Comparison of ENCODE assay signal across 8 cellular contexts in genomic region chr16:71540-72341, GRCh38. TPM values are rescaled to one million over a fixed set of nuclear protein-coding genes. Genes with fewer than 3 reads are reported as not detected.
DNase-seq lines count a peak whose midpoint lies in the region; ATAC-seq and TF ChIP-seq lines count a peak whose summit lies in the region.

No MANE protein-coding gene starts in this region.

- CTCF ChIA-PET in PC-9 (lab: Charles Lee): interaction anchor here (0.6 to 1.0 kb wide), 2 partner anchors 33 to 281 kb away, joined by 3 to 7 read pairs; no protein-coding TSS in a partner anchor

- TF ChIP-seq CTCF in PC-9 (conservative IDR thresholded peaks at IDR 0.05): 0 out of 2 replicates have a peak, but pooled peaks have one; percentile 5

- ATAC-seq in GM21423 (IDR thresholded peaks at IDR 0.05; ENCODE audit: unreplicated experiment) (no peak), HG02623 (IDR thresholded peaks at IDR 0.05; ENCODE audit: unreplicated experiment) (no peak)

- peaks cover 38% of the 10 kb centered on the region for H3K4me1 ChIP-seq in PC-9 (replicated peaks; ENCODE audit: insufficient read depth)
- peaks cover 50% of the 10 kb centered on the region for H3K4me1 ChIP-seq in mucosa of stomach (ENCODE audit: control insufficient read depth, insufficient read depth, low read length)

- POLR2A ChIA-PET in PC-9 (lab: Charles Lee; ENCODE audit: unreplicated experiment): no interaction called here

- H3K4me2 ChIP-seq in PC-9: peak overlapping the region; percentile 92

- BruUV-seq in PC-9 (replicated peaks; lab: Mats Ljungman, UMichigan): TSS peak; percentile 98

- in situ Hi-C loops in KBM-7 (cut with MboI; ENCODE audit: low pct_unique_long_range_greater_than_20kb, low sequenced_read_pairs): no loop called here

- intact Hi-C loops in PC-9 (cut with micrococcal nuclease; ENCODE audit: unreplicated experiment): no loop called here

- H3K79me2 ChIP-seq in PC-9 (ENCODE audit: low read depth): peaks cover 3% of the 10 kb centered on the region; the same call in 1 of the 2 replicates

- H4K20me1 ChIP-seq in PC-9 (ENCODE audit: insufficient read depth): no peaks in the 10 kb centered on the region; the same call in 1 of the 2 replicates

- peak overlapping the region; percentile 40 for H3K9ac ChIP-seq in mucosa of stomach (ENCODE audit: low read length)

- H3K36me3 ChIP-seq in PC-9 (ENCODE audit: low read depth) (no peaks in the 10 kb centered on the region), mucosa of stomach (ENCODE audit: control insufficient read depth, insufficient read depth, low read length) (no peaks in the 10 kb centered on the region)

- peak overlapping the region; percentile 70 for H2AFZ ChIP-seq in PC-9

- H3K4me3 ChIP-seq in PC-9 (peak overlapping the region; percentile 78), mucosa of stomach (ENCODE audit: low read length) (peak overlapping the region; percentile 10)

- peak; percentile 89 for DNase-seq in EL
- peak; percentile 86 to 90 for DNase-seq in PC-9
- DNase-seq in epidermal melanocyte (ENCODE audit: insufficient read length, low spot score): peak; percentile 91
- DNase-seq in KBM-7: no peak
- DNase-seq in SW480 (ENCODE audit: low spot score): no peak

- H3K27me3 ChIP-seq in PC-9 (ENCODE audit: insufficient read depth, low read depth): no peaks in the 10 kb centered on the region
- peaks cover 13% of the 10 kb centered on the region for H3K27me3 ChIP-seq in mucosa of stomach (ENCODE audit: control insufficient read depth, insufficient read depth, low read length)

- H3K9me3 ChIP-seq in PC-9 (ENCODE audit: insufficient read depth, low read depth) (no peaks in the 10 kb centered on the region), mucosa of stomach (ENCODE audit: control insufficient read depth, low read length) (no peaks in the 10 kb centered on the region)

- peaks cover 27% of the 10 kb centered on the region; the same call in 1 of the 2 replicates for H3F3A ChIP-seq in PC-9 (ENCODE audit: insufficient read depth, low read depth)

- H3K9me2 ChIP-seq in PC-9 (ENCODE audit: insufficient read depth): no peaks in the 10 kb centered on the region

- H3K27ac ChIP-seq in PC-9: peak overlapping the region; percentile 46

RNA-seq across cellular contexts. Expression of gene RHBDF1, which starts 0.7 kb away (rescaled TPM):
- 51.4 and 62.9 TPM in 2 replicates for total RNA-seq in PC-9 (2021)

RNA-seq across cellular contexts. Expression of gene MPG, which starts 6.3 kb away (rescaled TPM):
- 86.2 and 138 TPM in 2 replicates for total RNA-seq in PC-9 (2021)

RNA-seq across cellular contexts. Expression of gene SNRNP25, which starts 18.1 kb away (rescaled TPM):
- total RNA-seq in PC-9 (2021): 60.8 and 61.4 TPM in 2 replicates

RNA-seq across cellular contexts. Expression of gene POLR3K, which starts 18.3 kb away (rescaled TPM):
- total RNA-seq in PC-9 (2021): 33.5 and 38.4 TPM in 2 replicates

Comparison
In these comparisons a context has a peak if more than half of its experiments do, and no peak if none do; other contexts are left out.
1. DNase-seq: peak in EL (single experiment), PC-9 (2 of 2) and epidermal melanocyte (single experiment); none in KBM-7 (single experiment) and SW480 (single experiment).